In the genomic region with DNA sequence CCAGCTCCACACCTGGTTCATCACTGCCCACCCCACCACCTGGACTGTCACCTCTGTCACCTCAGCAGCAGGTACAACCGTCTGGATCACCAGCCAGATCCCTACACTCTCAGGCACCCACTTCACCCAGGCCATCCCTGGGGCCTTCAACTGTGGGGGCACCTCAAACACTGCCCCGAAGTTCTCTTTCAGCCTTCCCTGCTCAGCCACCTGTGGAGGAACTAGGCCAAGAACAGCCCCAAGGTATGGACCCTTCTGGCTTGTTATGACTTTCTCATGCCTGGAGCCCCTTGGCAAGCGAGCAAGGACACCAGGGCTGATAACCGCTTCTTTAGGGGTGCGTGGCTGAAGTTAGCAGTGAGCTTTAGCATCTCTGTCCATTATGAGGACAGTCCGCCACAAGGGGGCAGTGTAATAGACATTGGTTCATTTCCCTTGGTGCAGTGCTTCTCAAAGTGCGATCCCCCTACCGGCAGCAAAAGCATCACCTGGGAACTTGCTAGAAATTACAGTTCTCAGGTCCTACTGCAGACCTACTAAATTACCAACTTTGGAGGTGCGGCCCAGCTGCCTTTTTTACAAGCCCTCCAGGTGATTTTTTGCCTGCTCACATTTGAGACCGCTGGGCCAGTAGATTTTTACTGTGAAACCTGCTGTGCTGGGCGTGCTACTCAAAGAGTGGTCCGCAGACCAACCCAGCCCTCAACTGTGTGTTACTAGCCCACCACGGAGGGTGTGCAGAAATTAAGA, we compare ENCODE assay signal across 9 cellular contexts. TPM values are rescaled to one million over a fixed set of nuclear protein-coding genes. Genes with fewer than 3 reads are reported as not detected.
DNase-seq lines count a peak whose midpoint lies in the region; ATAC-seq, FAIRE-seq and TF ChIP-seq lines count a peak whose summit lies in the region.
"Had no signal": no experiment of that assay in that cellular context is flagged by ENCODE, and none has a peak within 500 bp of the region (broad histone marks: within the 10 kb centered on the region; RNA-seq: fewer than 3 reads in every experiment).

No MANE protein-coding gene starts in this region.

- H3K79me2 ChIP-seq in GM23248 (ENCODE audit: insufficient read depth), result no peaks in the 10 kb centered on the region

- H3K27ac Mint-ChIP-seq in Calu3 (ENCODE audit: unreplicated experiment), result no peak overlapping the region
- H3K27ac Mint-ChIP-seq in activated naive CD4-positive, alpha-beta T cell treated with anti-CD3 and anti-CD28 coated beads, Interleukin-2, amount 10 ng/mL, durations not matched to agents 7 days and 5 days, result no peak overlapping the region

- no peaks in the 10 kb centered on the region for H3K36me3 Mint-ChIP-seq in Calu3 (ENCODE audit: insufficient read depth, unreplicated experiment)
- no peaks in the 10 kb centered on the region for H3K36me3 Mint-ChIP-seq in activated naive CD4-positive, alpha-beta T cell treated with anti-CD3 and anti-CD28 coated beads, Interleukin-2, amount 10 ng/mL, durations not matched to agents 7 days and 5 days

- no peak overlapping the region for H3K4me3 ChIP-seq in GM23248

- no peaks in the 10 kb centered on the region for H3K9me3 Mint-ChIP-seq in Calu3 (ENCODE audit: low read depth, unreplicated experiment)
- H3K9me3 Mint-ChIP-seq in activated naive CD4-positive, alpha-beta T cell treated with anti-CD3 and anti-CD28 coated beads, Interleukin-2, amount 10 ng/mL, durations not matched to agents 7 days and 5 days, result no peaks in the 10 kb centered on the region

- no peaks in the 10 kb centered on the region for H3K9me3 ChIP-seq in GM23248 (ENCODE audit: low read depth)

- peaks cover 1% of the 10 kb centered on the region; the same call in 1 of the 2 replicates for H3K27me3 ChIP-seq in GM23248 (replicated peaks; ENCODE audit: insufficient read depth)

- H3F3A ChIP-seq in GM23248 (ENCODE audit: insufficient read depth), result no peaks in the 10 kb centered on the region

- BruUV-seq in Calu3 (replicated peaks; lab: Mats Ljungman, UMichigan), result no TSS peak

- CTCF ChIA-PET in Calu3 (lab: Charles Lee), result interaction anchor here (0.5 to 2.2 kb wide), 21 partner anchors 10 to 698 kb away, joined by 3 to 31 read pairs (median 5); a partner anchor contains a TSS
- CTCF ChIA-PET in activated naive CD4-positive, alpha-beta T cell treated with anti-CD3 and anti-CD28 coated beads, Interleukin-2, amount 10 ng/mL, durations not matched to agents 7 days and 5 days (lab: Charles Lee), result interaction anchor here (0.5 to 4.4 kb wide), 33 partner anchors 8 to 457 kb away, joined by 3 to 35 read pairs (median 5); a partner anchor contains a TSS

- no peak for FAIRE-seq in urothelium cell line (lab: Jason Lieb, UNC)

- peaks cover 49% of the 10 kb centered on the region for H3K27me3 Mint-ChIP-seq in Calu3 (ENCODE audit: unreplicated experiment)
- H3K27me3 Mint-ChIP-seq in activated naive CD4-positive, alpha-beta T cell treated with anti-CD3 and anti-CD28 coated beads, Interleukin-2, amount 10 ng/mL, durations not matched to agents 7 days and 5 days, result peaks cover 28% of the 10 kb centered on the region

- peak; percentile 98 for TF ChIP-seq CTCF in Calu3 (IDR thresholded peaks at IDR 0.05; ENCODE audit: unreplicated experiment)

- H3K4me3 Mint-ChIP-seq in Calu3 (ENCODE audit: low read depth, unreplicated experiment), result no peak overlapping the region
- no peak overlapping the region for H3K4me3 Mint-ChIP-seq in activated naive CD4-positive, alpha-beta T cell treated with anti-CD3 and anti-CD28 coated beads, Interleukin-2, amount 10 ng/mL, durations not matched to agents 7 days and 5 days

- no peak overlapping the region for H3K9ac ChIP-seq in GM23248

- H3K27ac ChIP-seq in GM23248, result no peak overlapping the region

- WGBS in GM23248 (ENCODE audit: low coverage in 1 of 2, low lambda C conversion rate in 2 of 2, missing lambda C conversion rate in 2 of 2), 2 experiments, result 32 to 34% methylated on average over 13 of the region's 13 CpGs

- intact Hi-C loops in Calu3 (cut with micrococcal nuclease; ENCODE audit: unreplicated experiment), result loop anchor here (1.0 to 5.0 kb wide), 2 partner anchors 58 to 180 kb away; no protein-coding TSS in a partner anchor
- intact Hi-C loops in head of caudate nucleus (cut with DNase I), result loop anchor here (5.0 kb wide), 1 partner anchor 60 kb away; no protein-coding TSS in a partner anchor
- intact Hi-C loops in posterior vena cava (cut with DNase I), result loop anchor here (5.0 to 10.0 kb wide), 2 partner anchors 55 to 62 kb away; no protein-coding TSS in a partner anchor

- ATAC-seq in SK-N-SH treated with all-trans-retinoic acid at 6 μM for 48 hours, result peak; percentile 99

- no peak overlapping the region for H3K4me2 ChIP-seq in GM23248 (ENCODE audit: unreplicated experiment)

- no peaks in the 10 kb centered on the region for H3K36me3 ChIP-seq in GM23248 (ENCODE audit: low read depth)

- DNase-seq in Calu3 (peak; percentile 96), GM23248 (peak; percentile 91), NCI-H128 (lab: John Stamatoyannopoulos, UW; ENCODE audit: unreplicated experiment) (peak; percentile 13), head of caudate nucleus (peak; percentile 60 to 96 (median 89)), posterior vena cava (ENCODE audit: low spot score) (peak; percentile 92), urothelium cell line (ENCODE audit: low spot score) (peak; percentile 85)
- DNase-seq in activated naive CD4-positive, alpha-beta T cell treated with anti-CD3 and anti-CD28 coated beads, Interleukin-2, amount 10 ng/mL, durations not matched to agents 7 days and 5 days, result peak; percentile 96

- in situ Hi-C loops in GM23248 (cut with MboI), result no loop called here

- peaks cover 16% of the 10 kb centered on the region for H3K4me1 Mint-ChIP-seq in Calu3 (ENCODE audit: low read depth, unreplicated experiment)
- H3K4me1 Mint-ChIP-seq in activated naive CD4-positive, alpha-beta T cell treated with anti-CD3 and anti-CD28 coated beads, Interleukin-2, amount 10 ng/mL, durations not matched to agents 7 days and 5 days, result peaks cover 3% of the 10 kb centered on the region

- H4K20me1 ChIP-seq in GM23248 (ENCODE audit: insufficient read depth), result no peaks in the 10 kb centered on the region

- H2AFZ ChIP-seq in GM23248, result no peak overlapping the region

- no peaks in the 10 kb centered on the region for H3K9me2 ChIP-seq in GM23248 (ENCODE audit: insufficient read depth)

- peaks cover 9% of the 10 kb centered on the region for H3K4me1 ChIP-seq in GM23248 (ENCODE audit: insufficient read depth)

TF ChIP-seq in SK-N-SH treated with all-trans-retinoic acid at 6 μM for 48 hours, 23 proteins besides CTCF, POLR2A, EP300 and RAD21:
- TF ChIP-seq BACH2 (CRISPR knock-in tag; IDR thresholded peaks at IDR 0.05; ENCODE audit: borderline replicate concordance) (no peak), ZNF70 (CRISPR knock-in tag; IDR thresholded peaks at IDR 0.05) (no peak), ZC3H10 (CRISPR knock-in tag; IDR thresholded peaks at IDR 0.05) (no peak), RARB (CRISPR knock-in tag; IDR thresholded peaks at IDR 0.05) (no peak), ARNTL (CRISPR knock-in tag; IDR thresholded peaks at IDR 0.05; ENCODE audit: borderline replicate concordance, low read depth) (no peak), SNAI2 (CRISPR knock-in tag; IDR thresholded peaks at IDR 0.05) (no peak)

RNA-seq across cellular contexts. Expression of a gene that starts 32.5 kb away (rescaled TPM):
- 0.19 and 0.20 TPM in 2 replicates for total RNA-seq in Calu3 (2022)
- not detected in 2 replicates for total RNA-seq in GM23248 (2014; rRNA removed; shearing (Covaris generic))
- polyA plus RNA-seq in GM23248 (2016; fragmentation: Nextera tagmentation; extraction: Ambion mirVana), result not detected in 2 replicates
- total RNA-seq in posterior vena cava, result under 1 TPM; 0.14 to 0.19 TPM
- total RNA-seq: T-helper 2 cell treated with Interferon-gamma antibody and Interleukin-4, amounts not matched to agents 100 ng/mL and 5 ng/mL, for 36 hours had no signal

RNA-seq across cellular contexts. Expression of a gene that starts 34.3 kb away (rescaled TPM):
- total RNA-seq in Calu3 (2022) (0.88 and 0.94 TPM in 2 replicates), posterior vena cava (not detected)
- total RNA-seq in GM23248 (2014; rRNA removed; shearing (Covaris generic)), result not detected in 2 replicates
- polyA plus RNA-seq in GM23248 (2016; fragmentation: Nextera tagmentation; extraction: Ambion mirVana), result not detected in 2 replicates
- total RNA-seq: T-helper 2 cell treated with Interferon-gamma antibody and Interleukin-4, amounts not matched to agents 100 ng/mL and 5 ng/mL, for 36 hours had no signal

Comparison
In these comparisons a context has a peak if more than half of its experiments do, and no peak if none do; other contexts are left out.
1. DNase-seq: peak in every context shown above with its lines; median percentile 96 in Calu3; 96 in activated naive CD4-positive, alpha-beta T cell treated with anti-CD3 and anti-CD28 coated beads, Interleukin-2, amount 10 ng/mL, durations not matched to agents 7 days and 5 days; 92 in posterior vena cava; 91 in GM23248; 89 in head of caudate nucleus; 85 in urothelium cell line; 13 in NCI-H128.